28 cellular contexts compared by ENCODE assay signal in genomic region chr5:166164211-166164610, GRCh38.
"Had no signal": no experiment of that assay in that cellular context is flagged by ENCODE, and none has a peak within 500 bp of the region (broad histone marks: within the 10 kb centered on the region; RNA-seq: fewer than 3 reads in every experiment).

No MANE protein-coding gene starts in this region.

- H3K4me1 Mint-ChIP-seq: T-cell had no signal

- DNase-seq: Karpas-422, MM.1S, MV-4-11, NCI-H1092, NCI-H1105, NCI-H1417 treated with DMSO at 0.1 percent for 48 hours, NCI-H1436 treated with DMSO at 0.1 percent for 48 hours, NCI-H1694 treated with DMSO at 0.1 percent for 48 hours, NCI-H187 treated with DMSO at 0.1 percent for 48 hours, NCI-H2029, NCI-H2081, NCI-H2171 treated with DMSO at 0.1 percent for 48 hours, NCI-H2227 treated with DMSO at 0.1 percent for 48 hours, NCI-H446, NCI-H510A treated with DMSO at 0.1 percent for 48 hours, NCI-H524 treated with DMSO at 0.1 percent for 48 hours, NCI-H526 treated with DMSO at 0.1 percent for 48 hours, NCI-H748 treated with DMSO at 0.1 percent for 48 hours, PC-9, SHP77, SIG-M5, SJCRH30, T-cell had no signal

- H3K27me3 Mint-ChIP-seq: T-cell had no signal

- H3K9me3 ChIP-seq: SJCRH30 had no signal

- H3K4me3 ChIP-seq: PC-9, SJCRH30, SK-N-MC had no signal

- H3K36me3 Mint-ChIP-seq: T-cell had no signal

- H3K4me3 Mint-ChIP-seq: T-cell had no signal

- H3K36me3 ChIP-seq: SJCRH30 had no signal

- ATAC-seq: Panc1, Right ventricle myocardium inferior, SK-N-SH treated with all-trans-retinoic acid at 6 μM for 48 hours, T-cell had no signal

- H3K27me3 ChIP-seq: SJCRH30 had no signal

- H3K4me1 ChIP-seq: SJCRH30 had no signal

- H3K27ac Mint-ChIP-seq: T-cell had no signal

- H3K27ac ChIP-seq: PC-9, RWPE1, SJCRH30, SK-N-MC had no signal
